ENCODE assay signal across 2 cellular contexts in the genomic region with DNA sequence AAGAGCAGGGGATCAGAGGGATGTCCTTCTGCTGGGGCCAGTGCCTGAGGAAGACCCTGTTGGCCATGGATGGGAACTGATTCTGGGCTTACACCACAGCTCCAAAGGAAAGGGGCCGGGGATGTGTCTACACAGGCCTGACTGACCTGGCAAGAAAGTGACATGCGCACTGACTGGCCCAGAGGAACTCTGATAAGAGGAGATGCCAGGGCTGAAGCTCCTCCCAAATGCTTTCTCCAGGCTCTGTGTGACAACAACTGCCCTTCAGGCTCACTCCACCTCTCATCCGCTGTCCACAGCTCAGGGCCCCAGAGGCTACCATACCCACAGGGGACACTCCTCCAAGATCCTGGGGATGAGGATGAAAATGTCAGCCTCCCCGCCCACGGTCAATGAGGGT.
TF ChIP-seq lines count a peak whose summit lies in the region.

No MANE protein-coding gene starts in this region.

TF ChIP-seq in A549, 52 proteins besides CTCF, POLR2A, EP300 and RAD21 (continued from another document):
- TF ChIP-seq, protein P1, sequence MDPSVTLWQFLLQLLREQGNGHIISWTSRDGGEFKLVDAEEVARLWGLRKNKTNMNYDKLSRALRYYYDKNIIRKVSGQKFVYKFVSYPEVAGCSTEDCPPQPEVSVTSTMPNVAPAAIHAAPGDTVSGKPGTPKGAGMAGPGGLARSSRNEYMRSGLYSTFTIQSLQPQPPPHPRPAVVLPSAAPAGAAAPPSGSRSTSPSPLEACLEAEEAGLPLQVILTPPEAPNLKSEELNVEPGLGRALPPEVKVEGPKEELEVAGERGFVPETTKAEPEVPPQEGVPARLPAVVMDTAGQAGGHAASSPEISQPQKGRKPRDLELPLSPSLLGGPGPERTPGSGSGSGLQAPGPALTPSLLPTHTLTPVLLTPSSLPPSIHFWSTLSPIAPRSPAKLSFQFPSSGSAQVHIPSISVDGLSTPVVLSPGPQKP (IDR thresholded peaks at IDR 0.05; ENCODE audit: low read depth, low read length), result no peak

TF ChIP-seq in IMR-90, 13 proteins besides CTCF, POLR2A, EP300 and RAD21 (continued from another document):
- no peak for TF ChIP-seq MAZ (IDR thresholded peaks at IDR 0.05; ENCODE audit: borderline replicate concordance, low read depth, low read length)
TF ChIP-seq in IMR-90: peak in this region for 0.
